In the genomic region with DNA sequence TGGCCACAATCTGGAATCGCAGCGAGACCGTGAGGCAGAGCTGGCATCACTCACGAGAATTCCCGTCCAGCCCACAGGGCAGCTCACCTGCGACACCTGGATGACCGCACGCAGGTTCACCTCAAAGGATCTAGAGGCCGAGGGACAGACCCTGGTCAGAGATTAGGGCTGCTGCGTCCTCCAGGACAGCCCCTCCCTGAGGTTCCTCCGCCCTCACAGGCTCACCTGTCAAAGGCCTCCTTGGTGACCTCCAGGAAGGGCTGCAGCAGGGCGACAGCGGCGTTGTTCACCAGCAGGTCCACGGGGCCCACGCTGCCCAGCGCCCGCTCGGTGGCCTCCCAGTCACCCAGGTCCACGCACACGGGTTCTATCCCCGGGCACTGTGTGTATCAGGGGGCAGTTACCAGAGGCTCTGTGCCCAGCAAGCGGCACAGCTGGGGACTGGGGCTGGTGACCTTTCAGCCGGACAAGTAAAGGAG, we compare ENCODE assay signal across 8 cellular contexts. TPM values are rescaled to one million over a fixed set of nuclear protein-coding genes. Genes with fewer than 3 reads are reported as not detected.
A peak's percentile ranks its signal among the peaks of the same experiment; 100 is the strongest.
DNase-seq lines count a peak whose midpoint lies in the region; ATAC-seq, FAIRE-seq and TF ChIP-seq lines count a peak whose summit lies in the region.

No MANE protein-coding gene starts in this region.

- H3K36me3 ChIP-seq in ascending aorta, result no peaks in the 10 kb centered on the region
- peaks cover 0 to 16% (median 0%) of the 10 kb centered on the region in 4 donors for H3K36me3 ChIP-seq in right lobe of liver
- no peaks in the 10 kb centered on the region for H3K36me3 ChIP-seq in transverse colon

- no peak for DNase-seq in activated naive CD4-positive, alpha-beta T cell treated with anti-CD3 and anti-CD28 coated beads for 36 hours
- DNase-seq in activated naive CD4-positive, alpha-beta T cell treated with Interleukin-2 at 50 U/mL for 16 hours, result no peak
- DNase-seq in ascending aorta (ENCODE audit: low spot score in 2 of 2) (no peak), right lobe of liver (no peak), transverse colon (no peak), HTR-8/SVneo (ENCODE audit: insufficient read length, low spot score) (no peak), posterior vena cava (ENCODE audit: low spot score) (no peak), ACHN (no peak)

- H3K27me3 Mint-ChIP-seq in activated naive CD4-positive, alpha-beta T cell treated with anti-CD3 and anti-CD28 coated beads for 36 hours (ENCODE audit: low read depth), result no peaks in the 10 kb centered on the region

- H3K36me3 Mint-ChIP-seq in activated naive CD4-positive, alpha-beta T cell treated with anti-CD3 and anti-CD28 coated beads for 36 hours (ENCODE audit: low read depth), result peaks cover 2% of the 10 kb centered on the region

- peaks cover 15 to 20% of the 10 kb centered on the region in 2 donors for H3K4me1 ChIP-seq in ascending aorta
- peaks cover 0 to 52% (median 18%) of the 10 kb centered on the region in 4 donors for H3K4me1 ChIP-seq in right lobe of liver
- H3K4me1 ChIP-seq in transverse colon, result peaks cover 8 to 24% (median 19%) of the 10 kb centered on the region in 4 donors

- in situ Hi-C loops in transverse colon (cut with MboI; ENCODE audit: low pct_ligation_motif_present in 1 of 4, low pct_unique_long_range_greater_than_20kb in 1 of 4, low sequenced_read_pairs in 3 of 4) (loop anchor here in 3 of 4 donors (10.0 to 25.0 kb wide), 2 partner anchors 118 to 126 kb away; no protein-coding TSS in a partner anchor), ACHN (cut with HindIII; ENCODE audit: low pct_ligation_motif_present, low pct_unique_long_range_greater_than_20kb, low sequenced_read_pairs) (no loop called here)

- ATAC-seq in right lobe of liver, result no peak

- H3K27ac ChIP-seq in ascending aorta, result peak overlapping the region; percentile 83 to 93
- peak overlapping the region; percentile 84 to 89 (median 89) for H3K27ac ChIP-seq in right lobe of liver
- peak overlapping the region; percentile 90 to 99 (median 96) for H3K27ac ChIP-seq in transverse colon

- no peak overlapping the region for H3K27ac Mint-ChIP-seq in activated naive CD4-positive, alpha-beta T cell treated with anti-CD3 and anti-CD28 coated beads for 36 hours

- H3K4me3 ChIP-seq in ascending aorta (peak overlapping the region; percentile 72 to 75), right lobe of liver (peak overlapping the region; percentile 68 to 97 (median 81)), transverse colon (peak overlapping the region; percentile 60 to 71 (median 65))

- no peak for TF ChIP-seq POLR2A in right lobe of liver (IDR thresholded peaks at IDR 0.05)
- TF ChIP-seq POLR2A in transverse colon (IDR thresholded peaks at IDR 0.05), result no peak

- peak overlapping the region; percentile 85 for H3K4me3 Mint-ChIP-seq in activated naive CD4-positive, alpha-beta T cell treated with anti-CD3 and anti-CD28 coated beads for 36 hours

- no peak for TF ChIP-seq EP300 in transverse colon (IDR thresholded peaks at IDR 0.05; ENCODE audit: low read depth)

- no CpG with 5 or more reads among the region's 24 CpGs for WGBS in right lobe of liver (ENCODE audit: insufficient coverage, low coverage, low lambda C conversion rate, missing lambda C conversion rate)
- WGBS in transverse colon (ENCODE audit: low coverage in 1 of 2), 2 donors, result 24% methylated on average over 17 of the region's 24 CpGs; no CpG with 5 or more reads in 1 of the 2 donors

- FAIRE-seq in HTR-8/SVneo (lab: Jason Lieb, UNC), result no peak

- H3K9me3 ChIP-seq in ascending aorta (no peaks in the 10 kb centered on the region), right lobe of liver (no peaks in the 10 kb centered on the region), transverse colon (no peaks in the 10 kb centered on the region)

- TF ChIP-seq CTCF in ascending aorta (IDR thresholded peaks at IDR 0.05), result no peak
- TF ChIP-seq CTCF in right lobe of liver (IDR thresholded peaks at IDR 0.05), result no peak
- no peak for TF ChIP-seq CTCF in transverse colon (IDR thresholded peaks at IDR 0.05)

- intact Hi-C loops in activated naive CD4-positive, alpha-beta T cell treated with anti-CD3 and anti-CD28 coated beads for 36 hours (cut with micrococcal nuclease), result loop anchor here (1.0 to 10.0 kb wide), 3 partner anchors 13 to 318 kb away; a partner anchor contains a TSS
- intact Hi-C loops in ascending aorta (cut with DNase I) (loop anchor here (1.0 kb wide), 2 partner anchors 13 to 62 kb away; a partner anchor contains a TSS), right lobe of liver (cut with DNase I) (loop anchor here (10.0 kb wide), 2 partner anchors 48 to 58 kb away; a partner anchor contains a TSS), transverse colon (cut with DNase I; ENCODE audit: low total_unique reads) (no loop called here), posterior vena cava (cut with DNase I) (loop anchor here in 1 of 2 donors (10.0 kb wide), 1 partner anchor 288 kb away; no protein-coding TSS in a partner anchor)

- H3K4me1 Mint-ChIP-seq in activated naive CD4-positive, alpha-beta T cell treated with anti-CD3 and anti-CD28 coated beads for 36 hours (ENCODE audit: low read depth), result peaks cover 22% of the 10 kb centered on the region

- H3K9me3 Mint-ChIP-seq in activated naive CD4-positive, alpha-beta T cell treated with anti-CD3 and anti-CD28 coated beads for 36 hours, result no peaks in the 10 kb centered on the region

- CTCF ChIA-PET in activated naive CD4-positive, alpha-beta T cell treated with anti-CD3 and anti-CD28 coated beads for 36 hours (lab: Charles Lee), result interaction anchor here (1.6 kb wide), 1 partner anchor 15 kb away, joined by 3 read pairs; no protein-coding TSS in a partner anchor

- H3K27me3 ChIP-seq in ascending aorta (peaks cover 8% of the 10 kb centered on the region), right lobe of liver (no peaks in the 10 kb centered on the region), transverse colon (peaks cover 9% of the 10 kb centered on the region)

RNA-seq across cellular contexts. Expression of a gene that starts 0.8 kb away (rescaled TPM):
- 100 to 1,000 TPM; 139 to 146 TPM for total RNA-seq in activated naive CD4-positive, alpha-beta T cell treated with anti-CD3 and anti-CD28 coated beads for 36 hours
- 160 TPM for total RNA-seq in ascending aorta
- 1,000 to 10,000 TPM in 2 of 6 experiments, 100 to 1,000 TPM in 4; 389 to 1,607 (median 735) TPM for total RNA-seq in right lobe of liver
- 100 to 1,000 TPM in 1 of 4 donors, 10 to 100 TPM in 3; 49.4 to 117 (median 71.3) TPM for total RNA-seq in transverse colon
- 10 to 100 TPM; 44.1 to 52.1 TPM for total RNA-seq in posterior vena cava

RNA-seq across cellular contexts. Expression of a gene that starts 5.2 kb away (rescaled TPM):
- 1 to 10 TPM; 4.5 to 4.8 TPM for total RNA-seq in activated naive CD4-positive, alpha-beta T cell treated with anti-CD3 and anti-CD28 coated beads for 36 hours
- total RNA-seq in ascending aorta (not detected), right lobe of liver (1 to 10 TPM; 3.4 to 9.0 (median 5.4) TPM), transverse colon (10 to 100 TPM in 1 of 4 donors, 1 to 10 TPM in 3; 2.6 to 11.1 (median 5.0) TPM), posterior vena cava (1 to 10 TPM; 1.0 to 1.3 TPM)

RNA-seq across cellular contexts. Expression of a gene that starts 13.6 kb away (rescaled TPM):
- 10 to 100 TPM; 12.0 to 12.5 TPM for total RNA-seq in activated naive CD4-positive, alpha-beta T cell treated with anti-CD3 and anti-CD28 coated beads for 36 hours
- total RNA-seq in ascending aorta (2.0 TPM), right lobe of liver (10 to 100 TPM in 3 of 6 experiments, 1 to 10 TPM in 3; 4.9 to 15.6 (median 11.9) TPM), transverse colon (10 to 100 TPM; 12.7 to 40.6 (median 23.5) TPM), posterior vena cava (1 to 10 TPM; 3.8 to 5.7 TPM)

RNA-seq across cellular contexts. Expression of a gene that starts 14.0 kb away (rescaled TPM):
- 10 to 100 TPM; 55.8 to 57.8 TPM for total RNA-seq in activated naive CD4-positive, alpha-beta T cell treated with anti-CD3 and anti-CD28 coated beads for 36 hours
- total RNA-seq in ascending aorta (41.3 TPM), right lobe of liver (10 to 100 TPM; 27.3 to 81.1 (median 47.8) TPM), transverse colon (100 to 1,000 TPM in 2 of 4 donors, 10 to 100 TPM in 2; 85.4 to 131 (median 104) TPM), posterior vena cava (10 to 100 TPM; 30.9 to 31.7 TPM)

RNA-seq across cellular contexts. Expression of a gene that starts 14.9 kb away (rescaled TPM):
- total RNA-seq in activated naive CD4-positive, alpha-beta T cell treated with anti-CD3 and anti-CD28 coated beads for 36 hours, result 10 to 100 TPM; 17.6 to 18.0 TPM
- total RNA-seq in ascending aorta (73.7 TPM), right lobe of liver (10 to 100 TPM; 29.9 to 53.3 (median 43.7) TPM), transverse colon (10 to 100 TPM; 33.2 to 92.0 (median 48.8) TPM), posterior vena cava (10 to 100 TPM; 23.7 to 26.4 TPM)
